In genomic region chr15:41661529-41662225, GRCh38 we compare ENCODE assay signal across 8 cellular contexts. TPM values are rescaled to one million over a fixed set of nuclear protein-coding genes. Genes with fewer than 3 reads are reported as not detected.
A peak's percentile ranks its signal among the peaks of the same experiment; 100 is the strongest.
DNase-seq lines count a peak whose midpoint lies in the region; ATAC-seq and TF ChIP-seq lines count a peak whose summit lies in the region.

No MANE protein-coding gene starts in this region.

- peak overlapping the region; percentile 88 for H3K4me3 Mint-ChIP-seq in activated CD4-positive, alpha-beta T cell treated with anti-CD3 and anti-CD28 coated beads, Interleukin-2, amount 10 ng/mL, durations not matched to agents 24 days and 14 days

- H3K9ac ChIP-seq in colonic mucosa (ENCODE audit: low read depth in 2 of 2, low read length in 2 of 2): peak overlapping the region; percentile 52 to 76

- ATAC-seq in HG02852 (IDR thresholded peaks at IDR 0.05; ENCODE audit: unreplicated experiment): peak; percentile 35
- ATAC-seq in GM21717 (IDR thresholded peaks at IDR 0.05; ENCODE audit: unreplicated experiment): no peak

- peaks cover 15% of the 10 kb centered on the region for H3K27me3 Mint-ChIP-seq in activated CD4-positive, alpha-beta T cell treated with anti-CD3 and anti-CD28 coated beads, Interleukin-2, amount 10 ng/mL, durations not matched to agents 24 days and 14 days

- peaks cover 31% of the 10 kb centered on the region for H3K4me1 Mint-ChIP-seq in activated CD4-positive, alpha-beta T cell treated with anti-CD3 and anti-CD28 coated beads, Interleukin-2, amount 10 ng/mL, durations not matched to agents 24 days and 14 days

- peaks cover 13% of the 10 kb centered on the region for H3K36me3 Mint-ChIP-seq in activated CD4-positive, alpha-beta T cell treated with anti-CD3 and anti-CD28 coated beads, Interleukin-2, amount 10 ng/mL, durations not matched to agents 24 days and 14 days (ENCODE audit: low read depth)

- H3K27ac Mint-ChIP-seq in activated CD4-positive, alpha-beta T cell treated with anti-CD3 and anti-CD28 coated beads, Interleukin-2, amount 10 ng/mL, durations not matched to agents 24 days and 14 days: peak overlapping the region; percentile 89

- H3K27ac ChIP-seq in colonic mucosa: no peak overlapping the region
- H3K27ac ChIP-seq in layer of hippocampus (ENCODE audit: low read depth, low read length): peak overlapping the region; percentile 76

- H3K9me3 Mint-ChIP-seq in activated CD4-positive, alpha-beta T cell treated with anti-CD3 and anti-CD28 coated beads, Interleukin-2, amount 10 ng/mL, durations not matched to agents 24 days and 14 days: peaks cover 11% of the 10 kb centered on the region

- H3K27me3 ChIP-seq in colonic mucosa: no peaks in the 10 kb centered on the region
- no peaks in the 10 kb centered on the region for H3K27me3 ChIP-seq in layer of hippocampus (ENCODE audit: control insufficient read depth, insufficient read depth, low read length)

- intact Hi-C loops in activated CD4-positive, alpha-beta T cell treated with anti-CD3 and anti-CD28 coated beads, Interleukin-2, amount 10 ng/mL, durations not matched to agents 24 days and 14 days (cut with micrococcal nuclease): loop anchor here (1.0 to 5.0 kb wide), 4 partner anchors 29 to 611 kb away; partner anchors contain the start of genes GANC and TMEM87A
- intact Hi-C loops in colonic mucosa (cut with DNase I): no loop called here

- no peak for TF ChIP-seq CTCF in colonic mucosa (IDR thresholded peaks at IDR 0.05)

- peak overlapping the region; percentile 50 for H3K4me3 ChIP-seq in colonic mucosa

- H3K4me1 ChIP-seq in colonic mucosa: peaks cover 3% of the 10 kb centered on the region

- H3K36me3 ChIP-seq in colonic mucosa: no peaks in the 10 kb centered on the region

- DNase-seq in DMS79 (lab: John Stamatoyannopoulos, UW) (peak; percentile 66), NCI-H524 (lab: John Stamatoyannopoulos, UW) (peak; percentile 90 to 92), colonic mucosa (peak; percentile 81)
- peak; percentile 88 for DNase-seq in activated CD4-positive, alpha-beta T cell treated with anti-CD3 and anti-CD28 coated beads, Interleukin-2, amount 10 ng/mL, durations not matched to agents 24 days and 14 days
- DNase-seq in stimulated activated CD4-positive, alpha-beta T cell treated with anti-CD3 and anti-CD28 coated beads, Interleukin-15, amount 100 ng/mL, for 48 hours (ENCODE audit: low read depth in 2 of 2): peak; percentile 38 to 48

- H3K9me3 ChIP-seq in colonic mucosa: no peaks in the 10 kb centered on the region

RNA-seq across cellular contexts. Expression of gene MGA, which starts 1.5 kb away (rescaled TPM):
- total RNA-seq in activated CD4-positive, alpha-beta T cell treated with anti-CD3 and anti-CD28 coated beads, Interleukin-2, amount 10 ng/mL, durations not matched to agents 24 days and 14 days: 36.0 and 37.7 TPM in 2 replicates
- 10 to 100 TPM; 21.8 to 25.8 TPM for total RNA-seq in colonic mucosa
